ENCODE assay signal across 23 cellular contexts in the genomic region with DNA sequence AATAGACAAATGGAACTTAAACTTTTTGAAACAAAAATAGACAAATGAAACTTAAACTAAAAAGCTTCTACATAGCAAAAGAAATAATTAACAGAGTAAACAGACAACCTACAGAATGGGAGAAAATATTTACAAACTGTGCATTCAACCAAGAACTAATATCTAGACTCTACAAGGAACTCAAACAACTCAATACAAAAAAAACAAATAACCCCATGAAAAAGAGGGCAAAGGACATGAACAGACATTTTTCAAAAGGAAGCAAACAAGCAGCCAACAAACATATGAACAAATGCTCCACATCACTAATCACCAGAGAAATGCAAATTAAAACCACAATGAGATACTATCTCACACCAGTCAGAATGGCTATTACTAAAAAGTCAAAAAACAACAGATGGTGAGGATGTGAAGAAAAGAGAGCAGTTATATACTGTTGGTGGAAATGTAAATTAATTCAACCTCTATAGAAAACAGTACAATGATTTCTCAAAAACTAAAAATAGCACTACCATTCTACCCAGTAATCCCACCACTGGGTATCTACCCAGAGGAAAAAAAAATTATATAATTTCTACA.
DNase-seq lines count a peak whose midpoint lies in the region; ATAC-seq and TF ChIP-seq lines count a peak whose summit lies in the region.
"Had no signal": no experiment of that assay in that cellular context is flagged by ENCODE, and none has a peak within 500 bp of the region (broad histone marks: within the 10 kb centered on the region; RNA-seq: fewer than 3 reads in every experiment).

No MANE protein-coding gene starts in this region.

- peak; percentile 68 for ATAC-seq in HG03139 (IDR thresholded peaks at IDR 0.05; ENCODE audit: unreplicated experiment)
- ATAC-seq: activated CD8-positive, alpha-beta T cell treated with anti-CD3 and anti-CD28 coated beads for 36 hours; sciatic nerve; T-helper 17 cell had no signal

- no peaks in the 10 kb centered on the region for H3K27me3 Mint-ChIP-seq in HFFc6 (ENCODE audit: insufficient read depth)
- H3K27me3 Mint-ChIP-seq: activated naive CD4-positive, alpha-beta T cell treated with anti-CD3 and anti-CD28 coated beads, Interleukin-2, amount 10 ng/mL, durations not matched to agents 7 days and 5 days; activated T-cell treated with anti-CD3 and anti-CD28 coated beads, Interleukin-2, amount 50 U/mL, for 24 hours; T-helper 17 cell had no signal

- no peak overlapping the region for H3K4me3 ChIP-seq in fibroblast of villous mesenchyme (ENCODE audit: low read depth, low read length)
- H3K4me3 ChIP-seq: BLaER1, GM23248, hepatocyte, tibial artery had no signal

- TF ChIP-seq CTCF in HFFc6 (IDR thresholded peaks at IDR 0.05) = no peak
- TF ChIP-seq CTCF in fibroblast of villous mesenchyme (IDR thresholded peaks at IDR 0.05; ENCODE audit: insufficient read depth, low read depth, low read length) = no peak

- H3K27ac Mint-ChIP-seq in HFFc6 = peak overlapping the region; percentile 24; the same call in 1 of the 2 replicates
- H3K27ac Mint-ChIP-seq: activated CD8-positive, alpha-beta T cell treated with anti-CD3 and anti-CD28 coated beads for 36 hours; activated naive CD4-positive, alpha-beta T cell treated with anti-CD3 and anti-CD28 coated beads, Interleukin-2, amount 10 ng/mL, durations not matched to agents 7 days and 5 days; activated T-cell treated with anti-CD3 and anti-CD28 coated beads, Interleukin-2, amount 50 U/mL, for 24 hours; naive B cell; T-helper 17 cell had no signal

- no peak overlapping the region for H3K4me3 Mint-ChIP-seq in HFFc6
- H3K4me3 Mint-ChIP-seq: activated CD8-positive, alpha-beta T cell treated with anti-CD3 and anti-CD28 coated beads for 36 hours; activated naive CD4-positive, alpha-beta T cell treated with anti-CD3 and anti-CD28 coated beads, Interleukin-2, amount 10 ng/mL, durations not matched to agents 7 days and 5 days; activated T-cell treated with anti-CD3 and anti-CD28 coated beads, Interleukin-2, amount 50 U/mL, for 24 hours; naive B cell; T-helper 17 cell had no signal

- DNase-seq in DMS53 (lab: John Stamatoyannopoulos, UW) (peak; percentile 7), DMS53 treated with DMSO at 0.1 percent for 48 hours (lab: John Stamatoyannopoulos, UW; ENCODE audit: unreplicated experiment) (no peak), HFFc6 (no peak), fibroblast of villous mesenchyme (ENCODE audit: low read depth) (peak; percentile 36), COLO668 (lab: John Stamatoyannopoulos, UW; ENCODE audit: unreplicated experiment) (no peak), DMS79 (lab: John Stamatoyannopoulos, UW) (no peak), NOMO-1 (lab: John Stamatoyannopoulos, UW; ENCODE audit: unreplicated experiment in 2 of 2) (no peak)
- DNase-seq: activated CD8-positive, alpha-beta T cell treated with anti-CD3 and anti-CD28 coated beads for 36 hours; activated naive CD4-positive, alpha-beta T cell treated with anti-CD3 and anti-CD28 coated beads, Interleukin-2, amount 10 ng/mL, durations not matched to agents 7 days and 5 days; activated T-cell treated with anti-CD3 and anti-CD28 coated beads, Interleukin-2, amount 50 U/mL, for 24 hours; GM23248; islet precursor cell; naive B cell; NCI-H1930; NCI-H524; OCI-M1; stimulated activated naive CD4-positive, alpha-beta T cell treated with Interleukin-2 at 50 U/mL for 16 hours; T-helper 17 cell; tibial artery had no signal

- peaks cover 19% of the 10 kb centered on the region for H3K36me3 Mint-ChIP-seq in HFFc6 (ENCODE audit: low read depth)
- H3K36me3 Mint-ChIP-seq: activated naive CD4-positive, alpha-beta T cell treated with anti-CD3 and anti-CD28 coated beads, Interleukin-2, amount 10 ng/mL, durations not matched to agents 7 days and 5 days had no signal

- peaks cover 32% of the 10 kb centered on the region for H3K4me1 Mint-ChIP-seq in HFFc6 (ENCODE audit: low read depth)
- H3K4me1 Mint-ChIP-seq: activated naive CD4-positive, alpha-beta T cell treated with anti-CD3 and anti-CD28 coated beads, Interleukin-2, amount 10 ng/mL, durations not matched to agents 7 days and 5 days; naive B cell; T-helper 17 cell had no signal

- H3K9me3 Mint-ChIP-seq in HFFc6 = peaks cover 13% of the 10 kb centered on the region
- H3K9me3 Mint-ChIP-seq: activated naive CD4-positive, alpha-beta T cell treated with anti-CD3 and anti-CD28 coated beads, Interleukin-2, amount 10 ng/mL, durations not matched to agents 7 days and 5 days; activated T-cell treated with anti-CD3 and anti-CD28 coated beads, Interleukin-2, amount 50 U/mL, for 24 hours had no signal

Comparison
In these comparisons a context has a peak if more than half of its experiments do, and no peak if none do; other contexts are left out.
1. DNase-seq: peak in DMS53 (single experiment) and fibroblast of villous mesenchyme (single experiment); none in DMS53 treated with DMSO at 0.1 percent for 48 hours (single experiment), HFFc6 (single experiment), COLO668 (single experiment), DMS79 (single experiment) and NOMO-1 (0 of 2).